Comparison of ENCODE assay signal across 30 cellular contexts in the genomic region with DNA sequence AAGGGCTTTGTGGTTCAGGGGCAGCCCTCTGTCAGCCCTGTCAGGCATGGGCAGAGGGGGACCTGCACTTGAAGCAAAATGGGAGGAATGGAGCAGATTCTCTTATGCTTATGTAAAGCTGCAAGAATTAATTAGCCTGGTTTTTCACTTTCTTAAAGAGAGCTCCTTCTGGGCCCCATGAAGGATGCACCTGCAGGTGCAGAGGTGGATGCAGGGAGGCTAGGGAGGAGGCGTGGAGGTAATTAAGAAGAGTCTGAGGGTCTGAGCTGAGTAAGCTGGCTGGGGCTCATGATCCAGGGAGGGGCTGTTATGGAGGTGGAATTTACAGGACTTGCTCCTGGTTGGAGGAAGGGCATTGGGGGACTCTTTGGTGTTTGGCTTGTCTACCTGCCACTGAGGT.
"Had no signal": no experiment of that assay in that cellular context is flagged by ENCODE, and none has a peak within 500 bp of the region (broad histone marks: within the 10 kb centered on the region; RNA-seq: fewer than 3 reads in every experiment).

No MANE protein-coding gene starts in this region.

- H3K4me3 ChIP-seq: coronary artery, dorsolateral prefrontal cortex had no signal

- ATAC-seq: activated CD4-positive, CD25-positive, alpha-beta regulatory T cell treated with anti-CD3 and anti-CD28 coated beads, Interleukin-2, amount 50 U/mL, for 24 hours; activated CD8-positive, alpha-beta T cell treated with anti-CD3 and anti-CD28 coated beads for 36 hours; activated T-cell treated with anti-CD3 and anti-CD28 coated beads, Interleukin-2, amount 50 U/mL, for 4 hours; activated T-helper 17 cell treated with anti-CD3 and anti-CD28 coated beads, Interleukin-2, amount 50 U/mL, for 72 hours; esophagus mucosa; T-helper 17 cell had no signal

- H3K27ac ChIP-seq: coronary artery, WERI-Rb-1 had no signal

- H3K36me3 ChIP-seq: WERI-Rb-1 had no signal

- H3K4me1 Mint-ChIP-seq: activated B cell treated with CpG ODN at 0.5 μM for 24 hours; activated T-helper 17 cell treated with anti-CD3 and anti-CD28 coated beads, Interleukin-2, amount 50 U/mL, for 72 hours had no signal

- H3K36me3 Mint-ChIP-seq: activated naive CD8-positive, alpha-beta T cell had no signal

- H3K27me3 ChIP-seq: dorsolateral prefrontal cortex had no signal

- H3K4me3 Mint-ChIP-seq: activated B cell treated with CpG ODN at 0.5 μM for 24 hours; activated CD8-positive, alpha-beta T cell treated with anti-CD3 and anti-CD28 coated beads for 36 hours; activated naive CD8-positive, alpha-beta T cell; activated T-cell treated with anti-CD3 and anti-CD28 coated beads, Interleukin-2, amount 50 U/mL, for 4 hours; activated T-helper 17 cell treated with anti-CD3 and anti-CD28 coated beads, Interleukin-2, amount 50 U/mL, for 72 hours; dendritic cell treated with granulocyte-macrophage colony-stimulating factor and Interleukin-4, amounts not matched to agents 40 ng/mL and 50 ng/mL, for 4 days; endodermal cell; T-helper 17 cell; T-helper 2 cell treated with Interferon-gamma antibody and Interleukin-4, amounts not matched to agents 5 μg/mL and 100 μg/mL, for 36 hours had no signal

- H3K9me3 Mint-ChIP-seq: activated B cell treated with CpG ODN at 0.5 μM for 24 hours; activated CD8-positive, alpha-beta T cell treated with anti-CD3 and anti-CD28 coated beads for 36 hours; activated T-cell treated with anti-CD3 and anti-CD28 coated beads, Interleukin-2, amount 50 U/mL, for 4 hours; activated T-helper 17 cell treated with anti-CD3 and anti-CD28 coated beads, Interleukin-2, amount 50 U/mL, for 72 hours; dendritic cell treated with granulocyte-macrophage colony-stimulating factor and Interleukin-4, amounts not matched to agents 40 ng/mL and 50 ng/mL, for 4 days; endodermal cell; T-helper 2 cell treated with Interferon-gamma antibody and Interleukin-4, amounts not matched to agents 5 μg/mL and 100 μg/mL, for 36 hours had no signal

- DNase-seq: activated B cell treated with CpG ODN at 0.5 μM for 24 hours; activated CD4-positive, alpha-beta T cell treated with anti-CD3 and anti-CD28 coated beads for 48 hours; activated CD4-positive, alpha-beta T cell treated with anti-CD3 and anti-CD28 coated beads, Interleukin-2, amount 50 U/mL, for 1 hour; activated CD4-positive, alpha-beta T cell treated with anti-CD3 and anti-CD28 coated beads, Interleukin-2, amount 50 U/mL, for 48 hours; activated CD8-positive, alpha-beta memory T cell treated with anti-CD3 and anti-CD28 coated beads for 24 hours; activated CD8-positive, alpha-beta T cell treated with anti-CD3 and anti-CD28 coated beads for 36 hours; activated effector memory CD4-positive, alpha-beta T cell treated with Interleukin-2 at 50 U/mL for 16 hours; activated gamma-delta T cell treated with Interleukin-2 at 50 U/mL for 16 hours; activated naive CD4-positive, alpha-beta T cell treated with anti-CD3 and anti-CD28 coated beads, Interleukin-2, amount 50 U/mL, for 16 hours; activated naive CD4-positive, alpha-beta T cell treated with Interleukin-2 at 50 U/mL for 16 hours; activated T-cell treated with anti-CD3 and anti-CD28 coated beads, Interleukin-2, amount 50 U/mL, for 4 hours; amniotic stem cell; anterior cingulate cortex; central memory CD4-positive, alpha-beta T cell; cerebellar nuclear complex; dorsolateral prefrontal cortex; effector memory CD4-positive, alpha-beta T cell; foreskin fibroblast; T-helper 1 cell; T-helper 17 cell; T1000; WERI-Rb-1 had no signal

- H3K27ac Mint-ChIP-seq: activated B cell treated with CpG ODN at 0.5 μM for 24 hours; activated CD8-positive, alpha-beta T cell treated with anti-CD3 and anti-CD28 coated beads for 36 hours; activated naive CD8-positive, alpha-beta T cell; activated T-helper 17 cell treated with anti-CD3 and anti-CD28 coated beads, Interleukin-2, amount 50 U/mL, for 72 hours; dendritic cell treated with granulocyte-macrophage colony-stimulating factor and Interleukin-4, amounts not matched to agents 40 ng/mL and 50 ng/mL, for 4 days; endodermal cell; T-helper 17 cell; T-helper 2 cell treated with Interferon-gamma antibody and Interleukin-4, amounts not matched to agents 5 μg/mL and 100 μg/mL, for 36 hours had no signal
